20 cellular contexts compared by ENCODE assay signal in the genomic region with DNA sequence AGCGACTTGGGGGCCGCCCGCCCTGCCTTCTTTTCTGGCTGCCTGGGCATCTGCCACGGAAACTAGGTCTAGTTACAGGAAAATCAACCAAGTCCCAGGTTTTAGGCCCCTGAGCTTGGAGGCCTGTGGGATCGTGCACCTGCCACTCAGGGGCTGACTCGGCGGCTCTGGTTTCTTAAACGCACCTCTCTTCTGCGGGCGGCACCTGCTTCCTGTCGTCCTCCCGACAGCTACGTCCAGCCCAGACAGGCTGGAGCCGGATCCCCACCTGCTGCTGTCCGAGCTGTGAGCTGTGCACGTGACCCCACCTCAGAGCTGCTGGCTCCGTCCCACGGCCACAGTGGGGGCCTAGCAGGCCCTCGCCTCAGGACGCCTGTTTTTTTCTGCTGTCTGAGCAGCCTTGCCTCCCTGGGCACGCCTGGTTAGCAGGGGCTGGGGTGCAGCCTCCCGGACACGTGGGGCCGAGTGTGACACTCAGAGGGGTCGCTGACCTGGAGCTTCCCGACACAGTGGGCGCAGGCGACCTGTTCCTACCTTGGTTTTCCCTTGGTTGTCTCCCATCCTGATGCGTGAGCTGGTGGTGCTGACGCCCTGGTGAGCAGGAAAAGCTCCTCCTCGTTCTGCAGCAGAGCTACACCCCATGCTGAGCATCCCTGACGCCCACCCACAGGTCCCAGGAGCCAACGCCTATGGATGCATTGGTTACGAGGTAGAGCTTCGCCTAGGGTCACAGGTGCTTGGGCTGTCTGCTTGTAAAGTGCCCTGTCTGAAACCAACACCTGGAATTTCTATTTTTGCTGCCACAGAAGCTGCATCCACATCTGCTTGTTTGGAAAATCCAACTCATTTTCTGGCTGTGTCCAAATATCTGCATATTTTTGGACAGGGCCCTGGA. TPM values are rescaled to one million over a fixed set of nuclear protein-coding genes. Genes with fewer than 3 reads are reported as not detected.
A peak's percentile ranks its signal among the peaks of the same experiment; 100 is the strongest.
DNase-seq lines count a peak whose midpoint lies in the region; ATAC-seq lines count a peak whose summit lies in the region.
"Had no signal": no experiment of that assay in that cellular context is flagged by ENCODE, and none has a peak within 500 bp of the region (broad histone marks: within the 10 kb centered on the region; RNA-seq: fewer than 3 reads in every experiment).

No MANE protein-coding gene starts in this region.

- peak; percentile 80 for DNase-seq in DMS153 treated with DMSO at 0.1 percent for 48 hours (lab: John Stamatoyannopoulos, UW; ENCODE audit: unreplicated experiment)
- DNase-seq in NCI-H1105 (lab: John Stamatoyannopoulos, UW), result peak; percentile 62
- peak; percentile 39 to 74 for DNase-seq in NCI-H526 (lab: John Stamatoyannopoulos, UW)
- peak; percentile 7 for DNase-seq in kidney tubule cell (ENCODE audit: low spot score)
- DNase-seq in dedifferentiated amniotic fluid mesenchymal stem cell (ENCODE audit: extremely low spot score), result no peak
- no peak for DNase-seq in activated CD4-positive, alpha-beta T cell treated with anti-CD3 and anti-CD28 coated beads, Interleukin-2, amount 10 ng/mL, durations not matched to agents 7 days and 5 days
- no peak for DNase-seq in stimulated activated CD4-positive, alpha-beta T cell treated with anti-CD3 and anti-CD28 coated beads, Interleukin-1b, Interleukin-23, amount 100 ng/mL, for 48 hours
- DNase-seq: activated CD8-positive, alpha-beta memory T cell treated with anti-CD3 and anti-CD28 coated beads, Interleukin-2, amount 10 ng/mL, durations not matched to agents 7 days and 5 days; activated naive CD8-positive, alpha-beta T cell treated with anti-CD3 and anti-CD28 coated beads, Interleukin-2, amount 50 U/mL, for 24 hours; brain microvascular endothelial cell; GOT3; NCI-H2171 treated with DMSO at 0.1 percent for 48 hours; SW 1271 had no signal

- H3K27me3 Mint-ChIP-seq in activated CD4-positive, alpha-beta T cell treated with anti-CD3 and anti-CD28 coated beads, Interleukin-2, amount 10 ng/mL, durations not matched to agents 7 days and 5 days, result peaks cover 8% of the 10 kb centered on the region

- H3K4me3 Mint-ChIP-seq in activated CD4-positive, alpha-beta T cell treated with anti-CD3 and anti-CD28 coated beads, Interleukin-2, amount 10 ng/mL, durations not matched to agents 7 days and 5 days, result no peak overlapping the region
- H3K4me3 Mint-ChIP-seq: activated CD4-positive, alpha-beta T cell treated with anti-CD3 and anti-CD28 coated beads for 36 hours; activated CD8-positive, alpha-beta memory T cell treated with anti-CD3 and anti-CD28 coated beads, Interleukin-2, amount 10 ng/mL, durations not matched to agents 7 days and 5 days; activated naive CD8-positive, alpha-beta T cell treated with anti-CD3 and anti-CD28 coated beads, Interleukin-2, amount 50 U/mL, for 24 hours; activated T-helper 17 cell treated with anti-CD3 and anti-CD28 coated beads, Interleukin-2, amount 50 U/mL, for 72 hours; CD14-positive monocyte; nephron progenitor cell; stimulated activated memory B cell treated with anti-CD40 and anti-IgM and Interleukin-4, amounts not matched to agents 10 μg/mL and 1 μg/mL and 100 μg/mL, for 72 hours had no signal

- ATAC-seq in HG03025 (IDR thresholded peaks at IDR 0.05; ENCODE audit: low FRiP score, unreplicated experiment), result no peak
- ATAC-seq: activated T-helper 17 cell treated with anti-CD3 and anti-CD28 coated beads, Interleukin-2, amount 50 U/mL, for 72 hours; stimulated activated memory B cell treated with anti-CD40 and anti-IgM and Interleukin-4, amounts not matched to agents 10 μg/mL and 1 μg/mL and 100 μg/mL, for 72 hours had no signal

- POLR2A ChIA-PET in activated CD4-positive, alpha-beta T cell treated with anti-CD3 and anti-CD28 coated beads, Interleukin-2, amount 10 ng/mL, durations not matched to agents 7 days and 5 days (lab: Charles Lee), result no interaction called here

- peaks cover 5% of the 10 kb centered on the region for H3K4me1 Mint-ChIP-seq in activated CD4-positive, alpha-beta T cell treated with anti-CD3 and anti-CD28 coated beads, Interleukin-2, amount 10 ng/mL, durations not matched to agents 7 days and 5 days
- H3K4me1 Mint-ChIP-seq: nephron progenitor cell; stimulated activated memory B cell treated with anti-CD40 and anti-IgM and Interleukin-4, amounts not matched to agents 10 μg/mL and 1 μg/mL and 100 μg/mL, for 72 hours had no signal

- CTCF ChIA-PET in activated CD4-positive, alpha-beta T cell treated with anti-CD3 and anti-CD28 coated beads, Interleukin-2, amount 10 ng/mL, durations not matched to agents 7 days and 5 days (lab: Charles Lee), result no interaction called here

- H3K9me3 Mint-ChIP-seq in activated CD4-positive, alpha-beta T cell treated with anti-CD3 and anti-CD28 coated beads, Interleukin-2, amount 10 ng/mL, durations not matched to agents 7 days and 5 days, result peaks cover 8% of the 10 kb centered on the region

- no peaks in the 10 kb centered on the region for H3K36me3 Mint-ChIP-seq in activated CD4-positive, alpha-beta T cell treated with anti-CD3 and anti-CD28 coated beads, Interleukin-2, amount 10 ng/mL, durations not matched to agents 7 days and 5 days (ENCODE audit: low read depth)
- H3K36me3 Mint-ChIP-seq: CD14-positive monocyte; stimulated activated memory B cell treated with anti-CD40 and anti-IgM and Interleukin-4, amounts not matched to agents 10 μg/mL and 1 μg/mL and 100 μg/mL, for 72 hours had no signal

- no peak overlapping the region for H3K27ac Mint-ChIP-seq in activated CD4-positive, alpha-beta T cell treated with anti-CD3 and anti-CD28 coated beads, Interleukin-2, amount 10 ng/mL, durations not matched to agents 7 days and 5 days
- H3K27ac Mint-ChIP-seq: activated CD4-positive, alpha-beta T cell treated with anti-CD3 and anti-CD28 coated beads for 36 hours; activated CD8-positive, alpha-beta memory T cell treated with anti-CD3 and anti-CD28 coated beads, Interleukin-2, amount 10 ng/mL, durations not matched to agents 7 days and 5 days; activated naive CD8-positive, alpha-beta T cell treated with anti-CD3 and anti-CD28 coated beads, Interleukin-2, amount 50 U/mL, for 24 hours; activated T-helper 17 cell treated with anti-CD3 and anti-CD28 coated beads, Interleukin-2, amount 50 U/mL, for 72 hours; CD14-positive monocyte; nephron progenitor cell; progenitor cell of endocrine pancreas; stimulated activated memory B cell treated with anti-CD40 and anti-IgM and Interleukin-4, amounts not matched to agents 10 μg/mL and 1 μg/mL and 100 μg/mL, for 72 hours had no signal

RNA-seq across cellular contexts. Expression of a gene that starts 17.5 kb away (rescaled TPM):
- total RNA-seq in activated CD4-positive, alpha-beta T cell treated with anti-CD3 and anti-CD28 coated beads, Interleukin-2, amount 10 ng/mL, durations not matched to agents 7 days and 5 days, result 1 to 10 TPM; 1.3 to 1.8 TPM

Comparison
In these comparisons a context has a peak if more than half of its experiments do, and no peak if none do; other contexts are left out.
1. DNase-seq: peak in DMS153 treated with DMSO at 0.1 percent for 48 hours (single experiment), NCI-H1105 (single experiment), NCI-H526 (2 of 2) and kidney tubule cell (single experiment); none in dedifferentiated amniotic fluid mesenchymal stem cell (single experiment), activated CD4-positive, alpha-beta T cell treated with anti-CD3 and anti-CD28 coated beads, Interleukin-2, amount 10 ng/mL, durations not matched to agents 7 days and 5 days (single experiment) and stimulated activated CD4-positive, alpha-beta T cell treated with anti-CD3 and anti-CD28 coated beads, Interleukin-1b, Interleukin-23, amount 100 ng/mL, for 48 hours (single experiment).